In the genomic region with DNA sequence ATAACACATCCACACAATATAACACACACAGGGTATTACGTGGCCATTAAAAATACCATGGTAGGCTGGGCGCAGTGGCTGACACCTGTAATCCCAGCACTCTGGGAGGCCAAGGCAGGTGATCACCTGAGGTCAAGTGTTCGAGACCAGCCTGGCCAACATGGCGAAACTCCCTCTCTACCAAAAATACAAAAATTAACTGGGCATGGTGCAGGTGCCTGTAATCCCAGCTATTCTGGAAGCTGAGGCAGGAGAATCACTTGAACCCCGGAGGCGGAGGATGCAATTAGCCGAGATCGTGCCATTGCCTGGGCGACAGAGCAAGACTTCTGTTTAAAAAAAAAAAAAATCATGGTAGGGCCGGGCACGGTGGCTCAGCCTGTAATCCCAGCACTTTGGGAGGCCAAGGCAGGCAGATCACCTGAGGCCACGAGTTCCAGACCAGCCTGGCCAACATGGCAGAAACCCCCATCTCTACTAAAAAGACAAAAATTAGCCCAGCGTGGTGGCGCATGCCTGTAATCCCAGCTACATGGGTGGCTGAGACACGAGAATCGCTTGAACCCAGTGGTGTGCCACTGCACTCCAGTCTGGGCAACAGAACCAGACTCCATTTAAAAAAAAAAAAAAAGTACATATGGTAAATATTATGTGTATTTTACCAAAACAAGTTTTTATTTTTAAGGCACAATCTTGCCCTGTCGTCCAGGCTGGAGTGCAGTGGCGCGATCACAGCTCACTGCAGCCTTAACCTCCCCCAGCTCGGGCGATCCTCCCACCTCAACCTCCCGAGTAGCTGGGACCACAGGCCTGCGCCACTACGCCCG, we compare ENCODE assay signal across 1 cellular context.
A peak's percentile ranks its signal among the peaks of the same experiment; 100 is the strongest.
TF ChIP-seq lines count a peak whose summit lies in the region.

No MANE protein-coding gene starts in this region.

TF ChIP-seq in GM12878, 131 proteins besides CTCF, POLR2A, EP300 and RAD21:
- TF ChIP-seq RUNX3 (IDR thresholded peaks at IDR 0.05; ENCODE audit: low read length) (no peak), YBX1 (IDR thresholded peaks at IDR 0.05) (no peak), MEF2A (IDR thresholded peaks at IDR 0.05; ENCODE audit: insufficient read depth, low read depth, low read length) (no peak), HDAC6 (IDR thresholded peaks at IDR 0.05; ENCODE audit: unreplicated experiment) (no peak), PML (IDR thresholded peaks at IDR 0.05; ENCODE audit: low read length) (0 out of 2 replicates have a peak, but pooled peaks have one; percentile 10), CBFB (IDR thresholded peaks at IDR 0.05; ENCODE audit: low read depth) (no peak), TARDBP (IDR thresholded peaks at IDR 0.05; ENCODE audit: borderline replicate concordance) (no peak), GATAD2B (conservative IDR thresholded peaks at IDR 0.05; ENCODE audit: low read depth) (0 out of 2 replicates have a peak, but pooled peaks have one; percentile 17), TCF3 (IDR thresholded peaks at IDR 0.05; ENCODE audit: borderline replicate concordance, insufficient read depth, low read depth, low read length) (no peak)
- TF ChIP-seq, protein P1, sequence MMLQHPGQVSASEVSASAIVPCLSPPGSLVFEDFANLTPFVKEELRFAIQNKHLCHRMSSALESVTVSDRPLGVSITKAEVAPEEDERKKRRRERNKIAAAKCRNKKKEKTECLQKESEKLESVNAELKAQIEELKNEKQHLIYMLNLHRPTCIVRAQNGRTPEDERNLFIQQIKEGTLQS (IDR thresholded peaks at IDR 0.05; ENCODE audit: borderline replicate concordance, extremely low read depth, low read depth, low read length) = no peak
- TF ChIP-seq, protein P2, sequence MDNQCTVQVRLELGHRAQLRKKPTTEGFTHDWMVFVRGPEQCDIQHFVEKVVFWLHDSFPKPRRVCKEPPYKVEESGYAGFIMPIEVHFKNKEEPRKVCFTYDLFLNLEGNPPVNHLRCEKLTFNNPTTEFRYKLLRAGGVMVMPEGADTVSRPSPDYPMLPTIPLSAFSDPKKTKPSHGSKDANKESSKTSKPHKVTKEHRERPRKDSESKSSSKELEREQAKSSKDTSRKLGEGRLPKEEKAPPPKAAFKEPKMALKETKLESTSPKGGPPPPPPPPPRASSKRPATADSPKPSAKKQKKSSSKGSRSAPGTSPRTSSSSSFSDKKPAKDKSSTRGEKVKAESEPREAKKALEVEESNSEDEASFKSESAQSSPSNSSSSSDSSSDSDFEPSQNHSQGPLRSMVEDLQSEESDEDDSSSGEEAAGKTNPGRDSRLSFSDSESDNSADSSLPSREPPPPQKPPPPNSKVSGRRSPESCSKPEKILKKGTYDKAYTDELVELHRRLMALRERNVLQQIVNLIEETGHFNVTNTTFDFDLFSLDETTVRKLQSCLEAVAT (IDR thresholded peaks at IDR 0.05) = peak; percentile 37; the same call in 1 of the 2 replicates
TF ChIP-seq in GM12878: peak in this region for 3.
